8 cellular contexts compared by ENCODE assay signal in the genomic region with DNA sequence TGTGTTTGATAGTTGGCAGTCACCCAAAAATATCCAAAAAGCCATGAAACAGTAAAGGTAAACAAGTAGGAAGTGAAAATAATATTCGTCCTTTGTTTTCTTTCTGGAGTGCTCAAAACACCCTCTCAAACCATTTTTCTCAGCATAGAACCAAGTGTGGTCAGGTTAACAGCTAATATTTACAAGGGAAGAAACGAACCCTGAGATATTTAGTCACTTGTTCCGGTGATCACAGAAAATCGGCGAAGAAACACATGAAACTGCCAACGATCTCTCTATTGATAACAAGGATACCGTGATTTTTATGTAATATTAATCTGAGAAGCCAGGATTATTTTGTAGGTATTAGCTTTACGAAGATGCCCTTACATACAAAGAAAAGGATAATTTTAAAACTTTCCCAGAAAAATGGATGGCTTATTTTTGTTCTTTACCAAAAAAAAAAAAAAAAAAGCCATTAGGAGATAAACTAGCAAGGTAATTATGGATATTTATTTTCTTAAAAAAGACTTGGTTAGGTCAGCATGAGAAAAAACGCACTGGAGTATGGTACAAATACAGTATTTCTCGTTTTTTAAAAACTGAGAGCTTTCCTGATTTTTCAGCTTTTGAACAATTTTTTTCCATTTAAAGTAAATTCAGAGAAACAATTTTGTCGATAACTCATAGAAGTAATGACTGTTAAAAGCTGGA.
A peak's percentile ranks its signal among the peaks of the same experiment; 100 is the strongest.
DNase-seq lines count a peak whose midpoint lies in the region; ATAC-seq, FAIRE-seq and TF ChIP-seq lines count a peak whose summit lies in the region.

No MANE protein-coding gene starts in this region.

- no peak for DNase-seq in D721Med (ENCODE audit: insufficient read length, low spot score)
- DNase-seq in LNCaP clone FGC (ENCODE audit: low read depth), result no peak
- DNase-seq in ascending aorta (ENCODE audit: low spot score in 2 of 2), result no peak
- no peak for DNase-seq in left lung
- DNase-seq in thyroid gland, result no peak
- DNase-seq in kidney glomerular epithelial cell (lab: John Stamatoyannopoulos, UW), result no peak
- DNase-seq in NCI-H446 treated with DMSO at 0.1 percent for 48 hours (lab: John Stamatoyannopoulos, UW), result no peak

- H3K9me3 ChIP-seq in ascending aorta, result no peaks in the 10 kb centered on the region
- no peaks in the 10 kb centered on the region for H3K9me3 ChIP-seq in left lung
- H3K9me3 ChIP-seq in thyroid gland, result no peaks in the 10 kb centered on the region

- H3K27ac ChIP-seq in ascending aorta (peak overlapping the region; percentile 99), left lung (peak overlapping the region; percentile 100), thyroid gland (peak overlapping the region; percentile 99 to 100 (median 100))

- ATAC-seq in left lung, result no peak
- ATAC-seq in GM21717 (IDR thresholded peaks at IDR 0.05; ENCODE audit: unreplicated experiment), result no peak

- no peaks in the 10 kb centered on the region for H3K36me3 ChIP-seq in ascending aorta
- H3K36me3 ChIP-seq in left lung, result no peaks in the 10 kb centered on the region
- H3K36me3 ChIP-seq in thyroid gland, result no peaks in the 10 kb centered on the region

- WGBS in thyroid gland, 2 donors, result 28% methylated on average over 11 of the region's 11 CpGs

- H3K4me1 ChIP-seq in ascending aorta (peaks cover 0 to 9% of the 10 kb centered on the region in 2 donors), left lung (peaks cover 9 to 18% of the 10 kb centered on the region in 2 donors), thyroid gland (peaks cover 4 to 10% of the 10 kb centered on the region in 2 donors)

- no peaks in the 10 kb centered on the region for H3K27me3 ChIP-seq in ascending aorta
- H3K27me3 ChIP-seq in left lung, result no peaks in the 10 kb centered on the region
- no peaks in the 10 kb centered on the region for H3K27me3 ChIP-seq in thyroid gland

- TF ChIP-seq CTCF in D721Med (IDR thresholded peaks at IDR 0.05; ENCODE audit: insufficient read depth, missing control alignments), result no peak
- no peak for TF ChIP-seq CTCF in LNCaP clone FGC (IDR thresholded peaks at IDR 0.05; ENCODE audit: control insufficient read depth, extremely low read depth, insufficient read depth)
- TF ChIP-seq CTCF in ascending aorta (IDR thresholded peaks at IDR 0.05), result no peak
- no peak for TF ChIP-seq CTCF in left lung (IDR thresholded peaks at IDR 0.05)
- no peak for TF ChIP-seq CTCF in thyroid gland (IDR thresholded peaks at IDR 0.05)

- peak; percentile 98 for FAIRE-seq in D721Med (lab: Jason Lieb, UNC)

- intact Hi-C loops in ascending aorta (cut with DNase I) (loop anchor here (1.0 to 5.0 kb wide), 6 partner anchors 71 to 1714 kb away; partner anchors contain the start of genes CEP170 and SDCCAG8), left lung (cut with DNase I) (loop anchor here in 1 of 2 donors (5.0 kb wide), 1 partner anchor 139 kb away; no protein-coding TSS in a partner anchor), thyroid gland (cut with DNase I) (loop anchor here (5.0 to 10.0 kb wide), 2 partner anchors 71 to 517 kb away; partner anchors contain the start of gene ADSS2)

- peak overlapping the region; percentile 61 for H3K4me3 ChIP-seq in LNCaP clone FGC (ENCODE audit: low read depth, low read length)
- peak overlapping the region; percentile 73 to 80 for H3K4me3 ChIP-seq in ascending aorta
- peak overlapping the region; percentile 58 to 76 for H3K4me3 ChIP-seq in left lung
- peak overlapping the region; percentile 47 to 63 (median 60) for H3K4me3 ChIP-seq in thyroid gland (replicated peaks in 1 of 3)

- TF ChIP-seq POLR2A in thyroid gland (IDR thresholded peaks at IDR 0.05), result no peak
